1 cellular context compared by ENCODE assay signal in genomic region chr3:7393944-7394605, GRCh38.
TF ChIP-seq lines count a peak whose summit lies in the region.

No MANE protein-coding gene starts in this region.

TF ChIP-seq in GM12878, 131 proteins besides CTCF, POLR2A, EP300 and RAD21 (continued from another document):
- TF ChIP-seq CEBPZ (IDR thresholded peaks at IDR 0.05; ENCODE audit: low read depth, low read length): no peak
- TF ChIP-seq RELB (IDR thresholded peaks at IDR 0.05; ENCODE audit: low read depth): no peak
- TF ChIP-seq ZNF622 (IDR thresholded peaks at IDR 0.05): no peak
- no peak for TF ChIP-seq CHD1 (IDR thresholded peaks at IDR 0.05; ENCODE audit: low read depth, low read length)
- no peak for TF ChIP-seq PBX3 (IDR thresholded peaks at IDR 0.05; ENCODE audit: insufficient replicate concordance, low read depth, low read length)
